9 cellular contexts compared by ENCODE assay signal in the genomic region with DNA sequence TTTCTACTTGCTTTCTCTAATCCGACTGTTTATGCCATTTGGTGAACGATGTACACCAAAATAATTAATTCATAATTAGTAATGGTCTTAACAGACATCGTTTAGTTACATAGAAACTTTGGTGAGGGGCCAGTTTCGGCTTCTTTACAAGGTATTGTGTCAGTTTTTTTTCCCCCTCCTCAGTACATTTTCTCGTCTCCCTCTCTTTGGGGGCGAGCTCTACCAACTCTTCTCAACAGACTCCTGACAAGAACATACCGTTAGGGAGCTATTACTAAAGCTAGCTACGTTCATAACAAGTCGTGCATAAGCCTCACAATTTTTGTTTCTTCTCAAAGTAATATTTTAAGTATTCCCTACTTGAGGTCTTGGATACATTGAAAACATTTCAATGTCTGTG. TPM values are rescaled to one million over a fixed set of nuclear protein-coding genes. Genes with fewer than 3 reads are reported as not detected.
DNase-seq lines count a peak whose midpoint lies in the region; ATAC-seq, FAIRE-seq and TF ChIP-seq lines count a peak whose summit lies in the region.
"Had no signal": no experiment of that assay in that cellular context is flagged by ENCODE, and none has a peak within 500 bp of the region (broad histone marks: within the 10 kb centered on the region; RNA-seq: fewer than 3 reads in every experiment).

No MANE protein-coding gene starts in this region.

- peak overlapping the region; percentile 83 to 96 (median 89) for H3K4me3 ChIP-seq in keratinocyte (ENCODE audit: control insufficient read depth in 2 of 3, extremely low read depth in 1 of 3, insufficient read depth in 2 of 3, low read depth in 1 of 3, low read length in 3 of 3)
- H3K4me3 ChIP-seq in thymus (ENCODE audit: low read length), result peak overlapping the region; percentile 82

- no peaks in the 10 kb centered on the region for H3K9me3 Mint-ChIP-seq in activated CD8-positive, alpha-beta memory T cell treated with anti-CD3 and anti-CD28 coated beads, Interleukin-2, amount 10 ng/mL, durations not matched to agents 7 days and 5 days (ENCODE audit: low read depth)
- H3K9me3 Mint-ChIP-seq in activated T-helper 2 cell treated with anti-CD3 and anti-CD28 coated beads, Interferon-gamma antibody, Interleukin-2, Interleukin-4, amounts not matched to agents 10 μg/mL and 5 μg/mL and 100 μg/mL, durations not matched to agents 14 hours and 24 hours and 36 hours, result no peaks in the 10 kb centered on the region

- H3K4me1 ChIP-seq in keratinocyte (ENCODE audit: control insufficient read depth, extremely low read depth, insufficient read depth, low read length) (peaks cover 19% of the 10 kb centered on the region), thymus (ENCODE audit: control insufficient read depth, insufficient read depth, low read length) (peaks cover 8% of the 10 kb centered on the region)

- peak overlapping the region; percentile 98 for H3K4me3 Mint-ChIP-seq in activated CD8-positive, alpha-beta memory T cell treated with anti-CD3 and anti-CD28 coated beads, Interleukin-2, amount 10 ng/mL, durations not matched to agents 7 days and 5 days
- H3K4me3 Mint-ChIP-seq in activated T-helper 2 cell treated with anti-CD3 and anti-CD28 coated beads, Interferon-gamma antibody, Interleukin-2, Interleukin-4, amounts not matched to agents 10 μg/mL and 5 μg/mL and 100 μg/mL, durations not matched to agents 14 hours and 24 hours and 36 hours (ENCODE audit: low read depth), result peak overlapping the region; percentile 94

- H2AFZ ChIP-seq in keratinocyte (ENCODE audit: control insufficient read depth, low read length), result no peak overlapping the region

- CTCF ChIA-PET in activated CD8-positive, alpha-beta memory T cell treated with anti-CD3 and anti-CD28 coated beads, Interleukin-2, amount 10 ng/mL, durations not matched to agents 7 days and 5 days (lab: Charles Lee), result interaction anchor here (0.9 to 4.7 kb wide), 7 partner anchors 11 to 969 kb away, joined by 3 to 38 read pairs (median 4); partner anchors contain the start of gene DIPK2A

- intact Hi-C loops in activated T-helper 2 cell treated with anti-CD3 and anti-CD28 coated beads, Interferon-gamma antibody, Interleukin-2, Interleukin-4, amounts not matched to agents 10 μg/mL and 5 μg/mL and 100 μg/mL, durations not matched to agents 14 hours and 24 hours and 36 hours (cut with micrococcal nuclease), result loop anchor here (2.0 to 5.0 kb wide), 4 partner anchors 16 to 405 kb away; partner anchors contain the start of gene PLS1

- H3K27me3 ChIP-seq in keratinocyte (ENCODE audit: control insufficient read depth, extremely low read depth, insufficient read depth, low read length) (no peaks in the 10 kb centered on the region), thymus (ENCODE audit: control insufficient read depth, insufficient read depth) (no peaks in the 10 kb centered on the region)

- peak overlapping the region; percentile 98 for H3K27ac Mint-ChIP-seq in activated CD8-positive, alpha-beta memory T cell treated with anti-CD3 and anti-CD28 coated beads, Interleukin-2, amount 10 ng/mL, durations not matched to agents 7 days and 5 days
- peak overlapping the region; percentile 96 for H3K27ac Mint-ChIP-seq in activated T-helper 2 cell treated with anti-CD3 and anti-CD28 coated beads, Interferon-gamma antibody, Interleukin-2, Interleukin-4, amounts not matched to agents 10 μg/mL and 5 μg/mL and 100 μg/mL, durations not matched to agents 14 hours and 24 hours and 36 hours

- H3K9me3 ChIP-seq in keratinocyte (ENCODE audit: control insufficient read depth, low read depth, low read length) (no peaks in the 10 kb centered on the region), thymus (ENCODE audit: control insufficient read depth) (no peaks in the 10 kb centered on the region)

- no peak for ATAC-seq in activated CD8-positive, alpha-beta memory T cell treated with anti-CD3 and anti-CD28 coated beads, Interleukin-2, amount 10 ng/mL, durations not matched to agents 7 days and 5 days
- ATAC-seq in HG02938 (IDR thresholded peaks at IDR 0.05; ENCODE audit: unreplicated experiment), result no peak

- no peak for DNase-seq in activated CD8-positive, alpha-beta memory T cell treated with anti-CD3 and anti-CD28 coated beads, Interleukin-2, amount 10 ng/mL, durations not matched to agents 7 days and 5 days
- no peak for DNase-seq in activated CD8-positive, alpha-beta memory T cell treated with anti-CD3 and anti-CD28 coated beads for 24 hours
- DNase-seq in activated T-helper 2 cell treated with anti-CD3 and anti-CD28 coated beads, Interferon-gamma antibody, Interleukin-2, Interleukin-4, amounts not matched to agents 10 μg/mL and 5 μg/mL and 100 μg/mL, durations not matched to agents 14 hours and 24 hours and 36 hours (ENCODE audit: low spot score), result no peak
- DNase-seq in keratinocyte (ENCODE audit: low read depth, low spot score) (no peak), NCI-H510A (lab: John Stamatoyannopoulos, UW) (no peak), NCI-H2196 (lab: John Stamatoyannopoulos, UW; ENCODE audit: unreplicated experiment) (no peak)

- H3K9ac ChIP-seq in keratinocyte (ENCODE audit: control insufficient read depth, extremely low read depth, insufficient read depth, low read length), result peak overlapping the region; percentile 94

- peaks cover 2% of the 10 kb centered on the region for H4K20me1 ChIP-seq in keratinocyte (ENCODE audit: control insufficient read depth, extremely low read depth, insufficient read depth, low read length)

- no peaks in the 10 kb centered on the region for H3K36me3 ChIP-seq in keratinocyte (ENCODE audit: control insufficient read depth in 2 of 2, extremely low read depth in 1 of 2, insufficient read depth in 2 of 2, low read length in 2 of 2)
- H3K36me3 ChIP-seq in thymus (ENCODE audit: control insufficient read depth, insufficient read depth), result no peaks in the 10 kb centered on the region

- H3K4me1 Mint-ChIP-seq in activated CD8-positive, alpha-beta memory T cell treated with anti-CD3 and anti-CD28 coated beads, Interleukin-2, amount 10 ng/mL, durations not matched to agents 7 days and 5 days, result peaks cover 48% of the 10 kb centered on the region
- H3K4me1 Mint-ChIP-seq in activated T-helper 2 cell treated with anti-CD3 and anti-CD28 coated beads, Interferon-gamma antibody, Interleukin-2, Interleukin-4, amounts not matched to agents 10 μg/mL and 5 μg/mL and 100 μg/mL, durations not matched to agents 14 hours and 24 hours and 36 hours (ENCODE audit: low read depth), result peaks cover 30% of the 10 kb centered on the region

- H3K79me2 ChIP-seq in keratinocyte (ENCODE audit: control insufficient read depth, insufficient read depth, low read length), result peaks cover 65% of the 10 kb centered on the region

- H3K36me3 Mint-ChIP-seq in activated CD8-positive, alpha-beta memory T cell treated with anti-CD3 and anti-CD28 coated beads, Interleukin-2, amount 10 ng/mL, durations not matched to agents 7 days and 5 days, result peaks cover 7% of the 10 kb centered on the region
- H3K36me3 Mint-ChIP-seq in activated T-helper 2 cell treated with anti-CD3 and anti-CD28 coated beads, Interferon-gamma antibody, Interleukin-2, Interleukin-4, amounts not matched to agents 10 μg/mL and 5 μg/mL and 100 μg/mL, durations not matched to agents 14 hours and 24 hours and 36 hours (ENCODE audit: low read depth), result peaks cover 11% of the 10 kb centered on the region

- dilution Hi-C loops in keratinocyte (cut with MboI; ENCODE audit: extremely low pct_ligation_motif_present, low sequenced_read_pairs), result no loop called here

- peaks cover 2% of the 10 kb centered on the region for H3K27me3 Mint-ChIP-seq in activated CD8-positive, alpha-beta memory T cell treated with anti-CD3 and anti-CD28 coated beads, Interleukin-2, amount 10 ng/mL, durations not matched to agents 7 days and 5 days
- peaks cover 2% of the 10 kb centered on the region for H3K27me3 Mint-ChIP-seq in activated T-helper 2 cell treated with anti-CD3 and anti-CD28 coated beads, Interferon-gamma antibody, Interleukin-2, Interleukin-4, amounts not matched to agents 10 μg/mL and 5 μg/mL and 100 μg/mL, durations not matched to agents 14 hours and 24 hours and 36 hours (ENCODE audit: low read depth)

- H3K9me1 ChIP-seq in keratinocyte (ENCODE audit: control insufficient read depth, extremely low read depth, insufficient read depth, low read length), result no peaks in the 10 kb centered on the region

- TF ChIP-seq CTCF in keratinocyte (optimal IDR thresholded peaks at IDR 0.05 in 1 of 3, IDR thresholded peaks at IDR 0.05 in 1 of 3, conservative IDR thresholded peaks at IDR 0.05 in 1 of 3; ENCODE audit: extremely low read depth in 1 of 3, insufficient read depth in 2 of 3, low read length in 3 of 3), result no peak

- no peak for FAIRE-seq in keratinocyte (lab: Jason Lieb, UNC)
- FAIRE-seq: colon had no signal

- peak overlapping the region; percentile 88 for H3K4me2 ChIP-seq in keratinocyte (ENCODE audit: control insufficient read depth, extremely low read depth, insufficient read depth, low read depth, low read length)

- 3% methylated on average over 9 of the region's 9 CpGs for WGBS in thymus

- peak overlapping the region; percentile 92 for H3K27ac ChIP-seq in keratinocyte (ENCODE audit: control insufficient read depth, insufficient read depth, low read length)
- no peak overlapping the region for H3K27ac ChIP-seq in thymus (ENCODE audit: low read depth)

RNA-seq across cellular contexts. Expression of gene U2SURP, which starts 1.4 kb away (rescaled TPM):
- total RNA-seq in activated CD8-positive, alpha-beta memory T cell treated with anti-CD3 and anti-CD28 coated beads, Interleukin-2, amount 10 ng/mL, durations not matched to agents 7 days and 5 days, result 100 to 1,000 TPM; 155 to 163 TPM
- total RNA-seq in activated T-helper 2 cell treated with anti-CD3 and anti-CD28 coated beads, Interferon-gamma antibody, Interleukin-2, Interleukin-4, amounts not matched to agents 10 μg/mL and 5 μg/mL and 100 μg/mL, durations not matched to agents 14 hours and 24 hours and 36 hours, result 176 TPM in 2 replicates
- polyA plus RNA-seq in keratinocyte (37.8 to 75.9 TPM (median 40.3 TPM) in 3 replicates), thymus (79.7 TPM)
- 141 TPM for polyA plus RNA-seq in keratinocyte (2011; ENCODE audit: low read depth)
- polyA plus RNA-seq in keratinocyte (2011; cell fraction: cytosol; rRNA removed), result 21.3 and 33.5 TPM in 2 replicates
- polyA plus RNA-seq in keratinocyte (2011; cell fraction: nucleus; rRNA removed), result 40.2 and 76.9 TPM in 2 replicates
- 41.4 and 67.1 TPM in 2 replicates for polyA plus RNA-seq in keratinocyte (2012; ENCODE audit: low replicate concordance)
- polyA minus RNA-seq in keratinocyte, result 23.4 to 77.9 TPM (median 28.8 TPM) in 3 replicates
- polyA minus RNA-seq in keratinocyte (2011; cell fraction: cytosol; rRNA and poly(A)+ RNA removed), result 22.1 TPM
- 28.8 and 73.0 TPM in 2 replicates for polyA minus RNA-seq in keratinocyte (2011; cell fraction: nucleus; rRNA and poly(A)+ RNA removed)

RNA-seq across cellular contexts. Expression of gene PAQR9, which starts 39.3 kb away (rescaled TPM):
- total RNA-seq in activated CD8-positive, alpha-beta memory T cell treated with anti-CD3 and anti-CD28 coated beads, Interleukin-2, amount 10 ng/mL, durations not matched to agents 7 days and 5 days, result not detected
- not detected in 2 replicates for total RNA-seq in activated T-helper 2 cell treated with anti-CD3 and anti-CD28 coated beads, Interferon-gamma antibody, Interleukin-2, Interleukin-4, amounts not matched to agents 10 μg/mL and 5 μg/mL and 100 μg/mL, durations not matched to agents 14 hours and 24 hours and 36 hours
- polyA plus RNA-seq in keratinocyte (not detected in 3 replicates), thymus (0.02 TPM)
- polyA plus RNA-seq in keratinocyte (2011; ENCODE audit: low read depth), result not detected
- polyA plus RNA-seq in keratinocyte (2011; cell fraction: cytosol; rRNA removed), result not detected in 2 replicates
- polyA plus RNA-seq in keratinocyte (2011; cell fraction: nucleus; rRNA removed), result not detected in 2 replicates
- polyA plus RNA-seq in keratinocyte (2012; ENCODE audit: low replicate concordance), result not detected in 2 replicates
- polyA minus RNA-seq in keratinocyte, result not detected in 3 replicates
- not detected for polyA minus RNA-seq in keratinocyte (2011; cell fraction: cytosol; rRNA and poly(A)+ RNA removed)
- not detected in 2 replicates for polyA minus RNA-seq in keratinocyte (2011; cell fraction: nucleus; rRNA and poly(A)+ RNA removed)
